Comparison of ENCODE assay signal across 2 cellular contexts in genomic region chr22:30234325-30234724, GRCh38. TPM values are rescaled to one million over a fixed set of nuclear protein-coding genes. Genes with fewer than 3 reads are reported as not detected.
"Had no signal": no experiment of that assay in that cellular context is flagged by ENCODE, and none has a peak within 500 bp of the region (broad histone marks: within the 10 kb centered on the region; RNA-seq: fewer than 3 reads in every experiment).

No MANE protein-coding gene starts in this region.

RNA-seq across cellular contexts. Expression of gene LIF, which starts 12.2 kb away (rescaled TPM):
- polyA plus RNA-seq: naive thymus-derived CD4-positive, alpha-beta T cell had no signal

RNA-seq across cellular contexts. Expression of gene OSM, which starts 32.3 kb away (rescaled TPM):
- polyA plus RNA-seq: neural cell had no signal
